In the genomic region with DNA sequence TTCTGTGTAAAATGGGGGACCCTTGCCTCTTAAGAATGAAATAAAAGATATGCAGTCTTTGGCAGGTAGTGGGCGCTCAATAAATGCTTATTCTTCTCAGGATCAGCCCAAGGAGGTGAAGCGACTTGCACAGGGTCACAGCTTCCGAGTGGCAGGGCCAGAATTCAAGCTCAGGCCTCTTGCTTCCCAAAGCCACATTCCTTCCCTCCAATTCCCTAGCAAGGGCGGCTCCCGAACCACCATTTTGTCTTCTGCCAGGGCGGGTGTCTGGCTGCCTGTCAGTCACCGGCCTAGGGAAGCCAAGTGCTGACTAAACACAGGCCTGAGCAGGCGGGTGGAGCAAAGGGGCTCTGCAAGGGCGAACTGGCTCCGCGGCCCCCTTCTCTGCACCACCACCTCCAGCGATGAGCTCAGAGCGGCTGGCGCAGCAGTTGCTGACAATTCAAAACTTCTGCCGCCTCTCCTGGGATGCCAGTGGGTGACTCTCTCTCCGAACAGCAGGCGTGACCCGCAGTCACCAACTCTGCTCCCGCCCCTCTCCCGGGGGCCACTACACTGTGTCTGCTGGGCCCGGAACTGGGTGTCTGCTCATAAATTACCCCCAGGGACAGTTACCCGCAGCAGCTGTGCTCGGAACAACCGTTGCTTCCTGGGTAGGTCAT, we compare ENCODE assay signal across 8 cellular contexts. TPM values are rescaled to one million over a fixed set of nuclear protein-coding genes. Genes with fewer than 3 reads are reported as not detected.
DNase-seq lines count a peak whose midpoint lies in the region; ATAC-seq and TF ChIP-seq lines count a peak whose summit lies in the region.

No MANE protein-coding gene starts in this region.

- H3K27ac ChIP-seq in esophagus muscularis mucosa (replicated peaks in 1 of 4): peak overlapping the region; percentile 73 to 79 (median 76)
- peak overlapping the region; percentile 48 for H3K27ac ChIP-seq in naive thymus-derived CD4-positive, alpha-beta T cell (ENCODE audit: low read depth, low read length)

- H3K4me3 Mint-ChIP-seq in activated CD4-positive, alpha-beta T cell treated with anti-CD3 and anti-CD28 coated beads, Interleukin-2, amount 10 ng/mL, durations not matched to agents 7 days and 5 days: no peak overlapping the region
- H3K4me3 Mint-ChIP-seq in naive thymus-derived CD4-positive, alpha-beta T cell: peak overlapping the region in 9 of 10 donors; percentile 16 to 68 (median 48)

- peak overlapping the region; percentile 41 for H3K27ac Mint-ChIP-seq in activated CD4-positive, alpha-beta T cell treated with anti-CD3 and anti-CD28 coated beads, Interleukin-2, amount 10 ng/mL, durations not matched to agents 7 days and 5 days
- peak overlapping the region; percentile 29 to 95 (median 87) for H3K27ac Mint-ChIP-seq in naive thymus-derived CD4-positive, alpha-beta T cell

- H3K27me3 Mint-ChIP-seq in activated CD4-positive, alpha-beta T cell treated with anti-CD3 and anti-CD28 coated beads, Interleukin-2, amount 10 ng/mL, durations not matched to agents 7 days and 5 days: no peaks in the 10 kb centered on the region
- H3K27me3 Mint-ChIP-seq in naive thymus-derived CD4-positive, alpha-beta T cell: no peaks in the 10 kb centered on the region

- no peaks in the 10 kb centered on the region for H3K9me3 Mint-ChIP-seq in activated CD4-positive, alpha-beta T cell treated with anti-CD3 and anti-CD28 coated beads, Interleukin-2, amount 10 ng/mL, durations not matched to agents 7 days and 5 days
- H3K9me3 Mint-ChIP-seq in naive thymus-derived CD4-positive, alpha-beta T cell: peaks cover 0 to 1% (median 0%) of the 10 kb centered on the region in 11 donors

- peak overlapping the region in 3 of 4 donors; percentile 7 to 41 (median 9) for H3K4me3 ChIP-seq in esophagus muscularis mucosa
- no peak overlapping the region for H3K4me3 ChIP-seq in naive thymus-derived CD4-positive, alpha-beta T cell (ENCODE audit: low read length)

- in situ Hi-C loops in SK-MEL-5 (cut with HindIII; ENCODE audit: low pct_unique_long_range_greater_than_20kb, low sequenced_read_pairs): no loop called here

- peak; percentile 75 for ATAC-seq in naive thymus-derived CD4-positive, alpha-beta T cell

- TF ChIP-seq POLR2A in esophagus muscularis mucosa (IDR thresholded peaks at IDR 0.05; ENCODE audit: low read depth): no peak

- peaks cover 17% of the 10 kb centered on the region for H3K4me1 Mint-ChIP-seq in activated CD4-positive, alpha-beta T cell treated with anti-CD3 and anti-CD28 coated beads, Interleukin-2, amount 10 ng/mL, durations not matched to agents 7 days and 5 days
- H3K4me1 Mint-ChIP-seq in naive thymus-derived CD4-positive, alpha-beta T cell: peaks cover 11 to 42% (median 33%) of the 10 kb centered on the region in 7 donors

- H3K36me3 Mint-ChIP-seq in activated CD4-positive, alpha-beta T cell treated with anti-CD3 and anti-CD28 coated beads, Interleukin-2, amount 10 ng/mL, durations not matched to agents 7 days and 5 days (ENCODE audit: low read depth): peaks cover 11% of the 10 kb centered on the region
- H3K36me3 Mint-ChIP-seq in naive thymus-derived CD4-positive, alpha-beta T cell: peaks cover 0 to 10% (median 5%) of the 10 kb centered on the region in 5 donors

- H3K9me3 ChIP-seq in esophagus muscularis mucosa: no peaks in the 10 kb centered on the region
- H3K9me3 ChIP-seq in naive thymus-derived CD4-positive, alpha-beta T cell (ENCODE audit: control insufficient read depth in 2 of 3, low read length in 3 of 3): no peaks in the 10 kb centered on the region

- no peaks in the 10 kb centered on the region for H3K27me3 ChIP-seq in esophagus muscularis mucosa
- no peaks in the 10 kb centered on the region for H3K27me3 ChIP-seq in naive thymus-derived CD4-positive, alpha-beta T cell (ENCODE audit: control insufficient read depth in 2 of 2, insufficient read depth in 2 of 2, low read length in 2 of 2)

- CTCF ChIA-PET in activated CD4-positive, alpha-beta T cell treated with anti-CD3 and anti-CD28 coated beads, Interleukin-2, amount 10 ng/mL, durations not matched to agents 7 days and 5 days (lab: Charles Lee): interaction anchor here (0.9 to 4.6 kb wide), 9 partner anchors 11 to 204 kb away, joined by 3 to 28 read pairs (median 4); no protein-coding TSS in a partner anchor
- CTCF ChIA-PET in naive thymus-derived CD4-positive, alpha-beta T cell (lab: Charles Lee): interaction anchor here (0.5 to 3.3 kb wide), 20 partner anchors 8 to 506 kb away, joined by 3 to 23 read pairs (median 4); partner anchors contain the start of genes AHDC1 and WASF2

- peak in 1 of 3 experiments; percentile 17 for TF ChIP-seq CTCF in esophagus muscularis mucosa (IDR thresholded peaks at IDR 0.05)

- peaks cover 78 to 88% (median 82%) of the 10 kb centered on the region in 4 donors for H3K4me1 ChIP-seq in esophagus muscularis mucosa
- peaks cover 0 to 17% of the 10 kb centered on the region in 2 donors for H3K4me1 ChIP-seq in naive thymus-derived CD4-positive, alpha-beta T cell (ENCODE audit: control insufficient read depth in 2 of 2, insufficient read depth in 2 of 2, low read length in 2 of 2)

- 27% methylated on average over 18 of the region's 24 CpGs for WGBS in esophagus muscularis mucosa

- POLR2A ChIA-PET in activated CD4-positive, alpha-beta T cell treated with anti-CD3 and anti-CD28 coated beads, Interleukin-2, amount 10 ng/mL, durations not matched to agents 7 days and 5 days (lab: Charles Lee): no interaction called here
- POLR2A ChIA-PET in naive thymus-derived CD4-positive, alpha-beta T cell (lab: Charles Lee): interaction anchor here (0.5 to 1.7 kb wide), 8 partner anchors 12 to 237 kb away, joined by 3 to 6 read pairs (median 4); partner anchors contain the start of gene AHDC1

- intact Hi-C loops in esophagus muscularis mucosa (cut with DNase I): loop anchor here (5.0 kb wide), 1 partner anchor 204 kb away; no protein-coding TSS in a partner anchor
- intact Hi-C loops in naive thymus-derived CD4-positive, alpha-beta T cell (cut with micrococcal nuclease): loop anchor here (1.0 kb wide), 3 partner anchors 120 to 203 kb away; no protein-coding TSS in a partner anchor

- no peak for DNase-seq in activated CD4-positive, alpha-beta T cell treated with anti-CD3 and anti-CD28 coated beads, Interleukin-2, amount 10 ng/mL, durations not matched to agents 7 days and 5 days
- DNase-seq in activated CD4-positive, alpha-beta T cell treated with anti-CD3 and anti-CD28 coated beads, Interleukin-2, amount 50 U/mL, for 4 hours: no peak
- DNase-seq in SK-MEL-5 (ENCODE audit: low read depth, low spot score) (peak; percentile 29), esophagus muscularis mucosa (ENCODE audit: extremely low spot score) (peak; percentile 95), NCI-H2081 (lab: John Stamatoyannopoulos, UW) (no peak), NCI-H526 treated with DMSO at 0.1 percent for 48 hours (lab: John Stamatoyannopoulos, UW) (no peak)
- peak in 6 of 9 donors; percentile 44 to 62 (median 50) for DNase-seq in naive thymus-derived CD4-positive, alpha-beta T cell
- DNase-seq in central memory CD4-positive, alpha-beta T cell: no peak

- TF ChIP-seq EP300 in esophagus muscularis mucosa (IDR thresholded peaks at IDR 0.05): no peak

- peaks cover 8 to 24% (median 21%) of the 10 kb centered on the region in 4 donors for H3K36me3 ChIP-seq in esophagus muscularis mucosa
- peaks cover 3 to 25% (median 7%) of the 10 kb centered on the region in 3 experiments for H3K36me3 ChIP-seq in naive thymus-derived CD4-positive, alpha-beta T cell (ENCODE audit: control insufficient read depth in 2 of 3, insufficient read depth in 3 of 3, low read length in 3 of 3)

RNA-seq across cellular contexts. Expression of gene GPR3, which starts 10.8 kb away (rescaled TPM):
- under 1 TPM in 1 of 2 experiments, not detected in 1; 0.21 TPM for total RNA-seq in activated CD4-positive, alpha-beta T cell treated with anti-CD3 and anti-CD28 coated beads, Interleukin-2, amount 10 ng/mL, durations not matched to agents 7 days and 5 days
- total RNA-seq in SK-MEL-5 (2014; rRNA removed; shearing (Covaris generic)): 1.7 and 2.1 TPM in 2 replicates
- 9.1 and 12.1 TPM in 2 replicates for polyA plus RNA-seq in SK-MEL-5 (2015; cell fraction: cytosol; rRNA removed)
- polyA plus RNA-seq in SK-MEL-5 (2015; cell fraction: nucleus; rRNA removed): 6.9 and 14.4 TPM in 2 replicates
- total RNA-seq in esophagus muscularis mucosa: 1 to 10 TPM in 1 of 4 donors, under 1 TPM in 1, not detected in 2; 0.13 to 4.5 TPM
- under 1 TPM in 3 of 5 experiments, not detected in 2; 0.24 to 0.93 (median 0.45) TPM for total RNA-seq in naive thymus-derived CD4-positive, alpha-beta T cell
- under 1 TPM; 0.09 to 0.13 TPM for polyA plus RNA-seq in naive thymus-derived CD4-positive, alpha-beta T cell

RNA-seq across cellular contexts. Expression of gene CD164L2, which starts 20.1 kb away (rescaled TPM):
- total RNA-seq in activated CD4-positive, alpha-beta T cell treated with anti-CD3 and anti-CD28 coated beads, Interleukin-2, amount 10 ng/mL, durations not matched to agents 7 days and 5 days: not detected
- total RNA-seq in SK-MEL-5 (2014; rRNA removed; shearing (Covaris generic)): not detected in 2 replicates
- polyA plus RNA-seq in SK-MEL-5 (2015; cell fraction: cytosol; rRNA removed): not detected in 2 replicates
- not detected in 2 replicates for polyA plus RNA-seq in SK-MEL-5 (2015; cell fraction: nucleus; rRNA removed)
- not detected for total RNA-seq in esophagus muscularis mucosa
- under 1 TPM in 1 of 5 experiments, not detected in 4; 0.24 TPM for total RNA-seq in naive thymus-derived CD4-positive, alpha-beta T cell
- polyA plus RNA-seq in naive thymus-derived CD4-positive, alpha-beta T cell: not detected

RNA-seq across cellular contexts. Expression of gene FCN3, which starts 28.6 kb away (rescaled TPM):
- total RNA-seq in activated CD4-positive, alpha-beta T cell treated with anti-CD3 and anti-CD28 coated beads, Interleukin-2, amount 10 ng/mL, durations not matched to agents 7 days and 5 days: not detected
- total RNA-seq in SK-MEL-5 (2014; rRNA removed; shearing (Covaris generic)): not detected in 2 replicates
- polyA plus RNA-seq in SK-MEL-5 (2015; cell fraction: cytosol; rRNA removed): not detected in 2 replicates
- not detected in 2 replicates for polyA plus RNA-seq in SK-MEL-5 (2015; cell fraction: nucleus; rRNA removed)
- total RNA-seq in esophagus muscularis mucosa: 10 to 100 TPM in 2 of 4 donors, 1 to 10 TPM in 2; 2.9 to 16.6 (median 10.5) TPM
- not detected for total RNA-seq in naive thymus-derived CD4-positive, alpha-beta T cell
- polyA plus RNA-seq in naive thymus-derived CD4-positive, alpha-beta T cell: not detected

RNA-seq across cellular contexts. Expression of gene MAP3K6, which starts 36.4 kb away (rescaled TPM):
- total RNA-seq in activated CD4-positive, alpha-beta T cell treated with anti-CD3 and anti-CD28 coated beads, Interleukin-2, amount 10 ng/mL, durations not matched to agents 7 days and 5 days: 1 to 10 TPM; 6.4 to 7.6 TPM
- total RNA-seq in SK-MEL-5 (2014; rRNA removed; shearing (Covaris generic)): 5.5 and 6.4 TPM in 2 replicates
- polyA plus RNA-seq in SK-MEL-5 (2015; cell fraction: cytosol; rRNA removed): 10.8 and 13.9 TPM in 2 replicates
- polyA plus RNA-seq in SK-MEL-5 (2015; cell fraction: nucleus; rRNA removed): 128 and 135 TPM in 2 replicates
- 10 to 100 TPM; 29.7 to 80.1 (median 55.4) TPM for total RNA-seq in esophagus muscularis mucosa
- 10 to 100 TPM; 13.0 to 17.0 (median 15.2) TPM for total RNA-seq in naive thymus-derived CD4-positive, alpha-beta T cell
- polyA plus RNA-seq in naive thymus-derived CD4-positive, alpha-beta T cell: 1 to 10 TPM; 5.9 to 6.6 TPM

Comparison
In these comparisons a context has a peak if more than half of its experiments do, and no peak if none do; other contexts are left out.
1. DNase-seq: peak in SK-MEL-5 (single experiment), esophagus muscularis mucosa (single experiment) and naive thymus-derived CD4-positive, alpha-beta T cell (6 of 9); none in activated CD4-positive, alpha-beta T cell treated with anti-CD3 and anti-CD28 coated beads, Interleukin-2, amount 10 ng/mL, durations not matched to agents 7 days and 5 days (single experiment), activated CD4-positive, alpha-beta T cell treated with anti-CD3 and anti-CD28 coated beads, Interleukin-2, amount 50 U/mL, for 4 hours (0 of 2), NCI-H2081 (0 of 2), central memory CD4-positive, alpha-beta T cell (single experiment) and NCI-H526 treated with DMSO at 0.1 percent for 48 hours (single experiment).